16 cellular contexts compared by ENCODE assay signal in genomic region chr16:72946474-72947194, GRCh38.
DNase-seq lines count a peak whose midpoint lies in the region; ATAC-seq and TF ChIP-seq lines count a peak whose summit lies in the region.
"Had no signal": no experiment of that assay in that cellular context is flagged by ENCODE, and none has a peak within 500 bp of the region (broad histone marks: within the 10 kb centered on the region; RNA-seq: fewer than 3 reads in every experiment).

No MANE protein-coding gene starts in this region.

- H3K4ac ChIP-seq in mesenchymal stem cell (ENCODE audit: low read depth in 1 of 2, low read length in 2 of 2) = no peak overlapping the region

- no peak overlapping the region for H4K91ac ChIP-seq in mesenchymal stem cell (ENCODE audit: low read length)

- ATAC-seq in left cardiac atrium = peak; percentile 85 to 93
- ATAC-seq: stimulated activated naive CD8-positive, alpha-beta T cell treated with anti-CD3 and anti-CD28 coated beads, Interleukin-15, amount 100 ng/mL, for 72 hours had no signal

- H3K79me2 ChIP-seq in GM23248 (ENCODE audit: insufficient read depth) = peaks cover 84% of the 10 kb centered on the region

- no peaks in the 10 kb centered on the region for H3K9me2 ChIP-seq in GM23248 (ENCODE audit: insufficient read depth)

- H3K4me3 Mint-ChIP-seq in brain (peak overlapping the region in 2 of 5 experiments; percentile 41 to 63), nephron (peak overlapping the region in 1 of 3 experiments; percentile 42)
- H3K4me3 Mint-ChIP-seq: activated naive CD4-positive, alpha-beta T cell treated with anti-CD3 and anti-CD28 coated beads, Interleukin-2, amount 10 ng/mL, durations not matched to agents 7 days and 5 days; stimulated activated naive CD8-positive, alpha-beta T cell treated with anti-CD3 and anti-CD28 coated beads, Interleukin-15, amount 100 ng/mL, for 72 hours had no signal

- H3F3A ChIP-seq in GM23248 (ENCODE audit: insufficient read depth) = no peaks in the 10 kb centered on the region

- H3K4me1 ChIP-seq in stomach (peaks cover 0 to 30% (median 20%) of the 10 kb centered on the region in 4 donors), mesenchymal stem cell (ENCODE audit: control insufficient read depth, insufficient read depth, low read depth, low read length) (peaks cover 10% of the 10 kb centered on the region), GM23248 (ENCODE audit: insufficient read depth) (no peaks in the 10 kb centered on the region)

- H3K14ac ChIP-seq in mesenchymal stem cell (ENCODE audit: low read length in 2 of 2) = peak overlapping the region in 1 of 2 experiments; percentile 79

- TF ChIP-seq CTCF in brain (conservative IDR thresholded peaks at IDR 0.05) (no peak), nephron (IDR thresholded peaks at IDR 0.05; ENCODE audit: unreplicated experiment in 3 of 3) (no peak), stomach (IDR thresholded peaks at IDR 0.05) (no peak)

- H3K79me1 ChIP-seq in mesenchymal stem cell (replicated peaks; ENCODE audit: low read length, poor library complexity, severe bottlenecking) = peaks cover 31% of the 10 kb centered on the region

- no peak overlapping the region for H3K9ac ChIP-seq in mesenchymal stem cell (ENCODE audit: low read length)
- no peak overlapping the region for H3K9ac ChIP-seq in GM23248

- DNase-seq in left cardiac atrium = peak; percentile 79
- DNase-seq in stomach = peak; percentile 48
- no peak for DNase-seq in mesenchymal stem cell
- no peak for DNase-seq in T-helper 1 cell
- DNase-seq in GM23248 = no peak
- DNase-seq in cerebellar nuclear complex (lab: John Stamatoyannopoulos, UW) = no peak
- DNase-seq: activated naive CD4-positive, alpha-beta T cell treated with anti-CD3 and anti-CD28 coated beads, Interleukin-2, amount 10 ng/mL, durations not matched to agents 7 days and 5 days; DMS 273 treated with DMSO at 0.1 percent for 48 hours; GOT3; NCI-H1436 treated with DMSO at 0.1 percent for 48 hours; NCI-H510A; stimulated activated naive CD8-positive, alpha-beta T cell treated with anti-CD3 and anti-CD28 coated beads, Interleukin-15, amount 100 ng/mL, for 72 hours had no signal

- H3K27me3 ChIP-seq in stomach (no peaks in the 10 kb centered on the region), mesenchymal stem cell (ENCODE audit: control insufficient read depth in 1 of 2, insufficient read depth in 1 of 2, low read length in 2 of 2) (no peaks in the 10 kb centered on the region), GM23248 (replicated peaks; ENCODE audit: insufficient read depth) (no peaks in the 10 kb centered on the region)

- H2BK12ac ChIP-seq in mesenchymal stem cell (ENCODE audit: low read length in 2 of 2) = no peak overlapping the region

- in situ Hi-C loops in GM23248 (cut with MboI) = no loop called here

- H4K20me1 ChIP-seq in GM23248 (ENCODE audit: insufficient read depth) = peaks cover 8% of the 10 kb centered on the region; the same call in 1 of the 2 replicates

- peaks cover 83% of the 10 kb centered on the region for H3K36me3 Mint-ChIP-seq in brain
- H3K36me3 Mint-ChIP-seq in nephron (ENCODE audit: low read depth) = peaks cover 62% of the 10 kb centered on the region

- H2BK15ac ChIP-seq in mesenchymal stem cell (ENCODE audit: low read depth, poor library complexity, severe bottlenecking) = no peak overlapping the region

- H3K4me3 ChIP-seq in stomach (no peak overlapping the region), mesenchymal stem cell (ENCODE audit: insufficient read depth in 1 of 2, low read depth in 1 of 2, low read length in 2 of 2) (no peak overlapping the region), GM23248 (no peak overlapping the region)
- H3K4me3 ChIP-seq: smooth muscle cell had no signal

- H3K18ac ChIP-seq in mesenchymal stem cell (ENCODE audit: low read depth in 1 of 2, low read length in 2 of 2) = peak overlapping the region in 1 of 2 experiments; percentile 44

- H3K27me3 Mint-ChIP-seq in brain (no peaks in the 10 kb centered on the region), nephron (ENCODE audit: low read depth) (no peaks in the 10 kb centered on the region)
- H3K27me3 Mint-ChIP-seq: activated naive CD4-positive, alpha-beta T cell treated with anti-CD3 and anti-CD28 coated beads, Interleukin-2, amount 10 ng/mL, durations not matched to agents 7 days and 5 days; stimulated activated naive CD8-positive, alpha-beta T cell treated with anti-CD3 and anti-CD28 coated beads, Interleukin-15, amount 100 ng/mL, for 72 hours had no signal

- H3K27ac Mint-ChIP-seq in brain (peak overlapping the region in 3 of 5 experiments; percentile 42 to 90 (median 73)), nephron (peak overlapping the region; percentile 52 to 83 (median 75))
- H3K27ac Mint-ChIP-seq: activated naive CD4-positive, alpha-beta T cell treated with anti-CD3 and anti-CD28 coated beads, Interleukin-2, amount 10 ng/mL, durations not matched to agents 7 days and 5 days; stimulated activated naive CD8-positive, alpha-beta T cell treated with anti-CD3 and anti-CD28 coated beads, Interleukin-15, amount 100 ng/mL, for 72 hours had no signal

- intact Hi-C loops in left cardiac atrium (cut with DNase I) = loop anchor here in 1 of 2 donors (2.0 to 5.0 kb wide), 2 partner anchors 99 to 102 kb away; partner anchors contain the start of gene ZFHX3
- intact Hi-C loops in stomach (cut with DNase I; ENCODE audit: low total_unique reads) = no loop called here

- peaks cover 10 to 34% (median 27%) of the 10 kb centered on the region in 4 donors for H3K36me3 ChIP-seq in stomach
- H3K36me3 ChIP-seq in mesenchymal stem cell (ENCODE audit: control insufficient read depth in 1 of 2, insufficient read depth in 2 of 2, low read depth in 1 of 2, low read length in 2 of 2) = peaks cover 20 to 31% of the 10 kb centered on the region in 2 experiments
- no peaks in the 10 kb centered on the region; the same call in 1 of the 2 replicates for H3K36me3 ChIP-seq in GM23248 (ENCODE audit: low read depth)

- TF ChIP-seq POLR2A in stomach (IDR thresholded peaks at IDR 0.05) = no peak

- H4K8ac ChIP-seq in mesenchymal stem cell (ENCODE audit: low read length) = no peak overlapping the region

- H2AK5ac ChIP-seq in mesenchymal stem cell (ENCODE audit: low read length, severe bottlenecking) = no peak overlapping the region

- TF ChIP-seq EP300 in stomach (IDR thresholded peaks at IDR 0.05) = peak; percentile 22

- H3K4me2 ChIP-seq in mesenchymal stem cell (ENCODE audit: low read length, poor library complexity, severe bottlenecking) (no peak overlapping the region), GM23248 (ENCODE audit: unreplicated experiment) (no peak overlapping the region)
- H3K4me2 ChIP-seq: smooth muscle cell had no signal

- no peaks in the 10 kb centered on the region for H3K9me3 ChIP-seq in stomach
- H3K9me3 ChIP-seq in mesenchymal stem cell (ENCODE audit: control insufficient read depth, low read length) = no peaks in the 10 kb centered on the region
- no peaks in the 10 kb centered on the region for H3K9me3 ChIP-seq in GM23248 (ENCODE audit: low read depth)

- peak overlapping the region in 4 of 5 donors; percentile 11 to 59 (median 38) for H3K27ac ChIP-seq in stomach
- no peak overlapping the region for H3K27ac ChIP-seq in mesenchymal stem cell (ENCODE audit: low read length, poor library complexity, severe bottlenecking)
- no peak overlapping the region for H3K27ac ChIP-seq in GM23248
- H3K27ac ChIP-seq: epithelial cell of prostate had no signal

- H3K4me1 Mint-ChIP-seq in brain = peaks cover 61% of the 10 kb centered on the region
- H3K4me1 Mint-ChIP-seq in nephron = peaks cover 37% of the 10 kb centered on the region
- H3K4me1 Mint-ChIP-seq: activated naive CD4-positive, alpha-beta T cell treated with anti-CD3 and anti-CD28 coated beads, Interleukin-2, amount 10 ng/mL, durations not matched to agents 7 days and 5 days; stimulated activated naive CD8-positive, alpha-beta T cell treated with anti-CD3 and anti-CD28 coated beads, Interleukin-15, amount 100 ng/mL, for 72 hours had no signal

- peaks cover 0 to 9% (median 0%) of the 10 kb centered on the region in 5 experiments for H3K9me3 Mint-ChIP-seq in brain
- H3K9me3 Mint-ChIP-seq in nephron = no peaks in the 10 kb centered on the region
- H3K9me3 Mint-ChIP-seq: activated naive CD4-positive, alpha-beta T cell treated with anti-CD3 and anti-CD28 coated beads, Interleukin-2, amount 10 ng/mL, durations not matched to agents 7 days and 5 days had no signal

- no peak overlapping the region for H3K23ac ChIP-seq in mesenchymal stem cell (ENCODE audit: low read length in 2 of 2)

- H2BK120ac ChIP-seq in mesenchymal stem cell (ENCODE audit: low read depth, low read length) = no peak overlapping the region

- WGBS in stomach, 5 donors = 47 to 62% (median 52%) methylated on average over 15 of the region's 15 CpGs
- 93% methylated on average over 15 of the region's 15 CpGs for WGBS in mesenchymal stem cell
- 82% methylated on average over 15 of the region's 15 CpGs for WGBS in GM23248 (ENCODE audit: low coverage in 1 of 2, low lambda C conversion rate in 2 of 2, missing lambda C conversion rate in 2 of 2), 2 experiments

- H2AFZ ChIP-seq in mesenchymal stem cell (ENCODE audit: low read depth, low read length) (no peak overlapping the region), GM23248 (no peak overlapping the region)

- H2BK5ac ChIP-seq in mesenchymal stem cell (ENCODE audit: low read depth, low read length, poor library complexity, severe bottlenecking) = no peak overlapping the region

Comparison
In these comparisons a context has a peak if more than half of its experiments do, and no peak if none do; other contexts are left out.
1. DNase-seq: peak in left cardiac atrium (single experiment) and stomach (single experiment); none in mesenchymal stem cell (single experiment), T-helper 1 cell (0 of 5), GM23248 (single experiment) and cerebellar nuclear complex (0 of 2).
2. H3K27ac ChIP-seq: peak in stomach (4 of 5); none in mesenchymal stem cell (single experiment) and GM23248 (single experiment).